ENCODE assay signal across 8 cellular contexts in genomic region chr16:57299719-57300386, GRCh38. TPM values are rescaled to one million over a fixed set of nuclear protein-coding genes. Genes with fewer than 3 reads are reported as not detected.
DNase-seq lines count a peak whose midpoint lies in the region; ATAC-seq lines count a peak whose summit lies in the region.

No MANE protein-coding gene starts in this region.

- H3K4me3 ChIP-seq in GM08714 (ENCODE audit: low read length): peak overlapping the region; percentile 72

- ATAC-seq in HG02588 (IDR thresholded peaks at IDR 0.05; ENCODE audit: unreplicated experiment) (peak; percentile 44), left cardiac atrium (peak; percentile 82 to 84)

- peak; percentile 49 for DNase-seq in NCI-H1105 (lab: John Stamatoyannopoulos, UW)
- DNase-seq in SW480 (ENCODE audit: low spot score): peak; percentile 94
- DNase-seq in amniotic epithelial cell (ENCODE audit: low read depth): peak; percentile 95
- DNase-seq in left cardiac atrium: peak; percentile 91
- peak; percentile 95 for DNase-seq in posterior vena cava (ENCODE audit: low spot score)
- DNase-seq in ureter (ENCODE audit: low spot score): peak; percentile 92

- intact Hi-C loops in left cardiac atrium (cut with DNase I) (loop anchor here (2.0 to 10.0 kb wide), 5 partner anchors 55 to 222 kb away; partner anchors contain the start of genes ARL2BP (in 1 of the 2) and CX3CL1 (in 1 of the 2)), posterior vena cava (cut with DNase I) (loop anchor here (2.0 to 5.0 kb wide), 4 partner anchors 87 to 123 kb away; no protein-coding TSS in a partner anchor)

RNA-seq across cellular contexts. Expression of gene PLLP, which starts 15.4 kb away (rescaled TPM):
- 1 to 10 TPM; 5.0 to 8.2 TPM for total RNA-seq in left cardiac atrium
- 1 to 10 TPM; 1.7 to 3.8 TPM for total RNA-seq in posterior vena cava
- total RNA-seq in ureter: 34.3 TPM

RNA-seq across cellular contexts. Expression of gene ARL2BP, which starts 54.8 kb away (rescaled TPM):
- total RNA-seq in left cardiac atrium: 10 to 100 TPM; 52.3 to 60.3 TPM
- 10 to 100 TPM; 48.4 to 49.6 TPM for total RNA-seq in posterior vena cava
- total RNA-seq in ureter: 43.3 TPM

RNA-seq across cellular contexts. Expression of gene CCL22, which starts 58.7 kb away (rescaled TPM):
- under 1 TPM; 0.06 to 0.10 TPM for total RNA-seq in left cardiac atrium
- total RNA-seq in posterior vena cava: under 1 TPM; 0.19 to 0.46 TPM
- not detected for total RNA-seq in ureter

Comparison
In these comparisons a context has a peak if more than half of its experiments do, and no peak if none do; other contexts are left out.
1. Peak in every context shown above with its lines: DNase-seq, ATAC-seq and H3K4me3 ChIP-seq.